ENCODE assay signal across 8 cellular contexts in the genomic region with DNA sequence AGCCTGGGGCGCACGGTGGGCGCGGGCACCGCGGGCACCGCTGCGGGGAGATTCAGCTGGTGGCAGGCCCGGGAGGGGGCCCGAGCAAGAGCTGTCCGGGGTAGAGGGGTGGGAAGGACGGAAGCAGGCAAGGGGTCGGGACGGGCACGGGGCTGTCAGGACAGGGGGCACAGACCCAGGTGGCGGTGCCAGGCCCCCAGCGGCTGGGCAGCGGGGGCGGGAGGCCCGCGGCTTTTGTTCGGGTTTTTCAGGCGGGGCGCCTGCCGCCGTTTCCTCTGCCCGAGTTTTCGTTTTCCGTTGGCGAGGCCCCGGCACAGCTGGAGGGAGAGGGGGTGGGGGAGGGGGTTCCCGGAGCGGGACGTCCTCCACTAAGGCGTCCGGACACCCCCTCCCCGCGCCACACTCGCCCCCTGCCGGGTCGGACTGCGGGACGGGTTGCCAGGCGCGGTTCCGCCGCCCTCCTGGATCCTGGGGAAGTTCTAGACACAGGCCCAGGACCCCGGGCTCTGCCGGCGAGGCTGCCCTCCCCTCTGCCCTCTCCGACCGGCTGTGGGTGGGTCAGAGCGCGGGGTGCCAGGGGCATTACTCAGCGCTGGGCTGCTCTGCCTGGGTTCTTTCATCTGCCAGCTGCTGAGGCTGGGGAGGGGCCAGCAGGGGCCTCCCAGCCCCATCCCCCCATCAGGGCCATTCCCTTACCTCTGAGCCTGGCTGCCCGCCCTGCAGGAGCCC. TPM values are rescaled to one million over a fixed set of nuclear protein-coding genes. Genes with fewer than 3 reads are reported as not detected.
DNase-seq lines count a peak whose midpoint lies in the region; ATAC-seq, FAIRE-seq and TF ChIP-seq lines count a peak whose summit lies in the region.

No MANE protein-coding gene starts in this region.

- WGBS in hepatocyte (ENCODE audit: low lambda C conversion rate, missing lambda C conversion rate), result 21% methylated on average over 4 of the region's 56 CpGs

- DNase-seq in AG20443 (ENCODE audit: low spot score), result peak; percentile 77
- peak; percentile 83 for DNase-seq in HTR-8/SVneo (ENCODE audit: insufficient read length, low spot score)
- DNase-seq in amygdala (lab: John Stamatoyannopoulos, UW), result peak in 52 of 56 donors; percentile 26 to 92 (median 78)
- DNase-seq in hepatocyte (ENCODE audit: low spot score), result peak; percentile 62
- DNase-seq in posterior cingulate gyrus, result peak; percentile 64 to 98 (median 82)

- intact Hi-C loops in posterior cingulate gyrus (cut with DNase I), result no loop called here

- no peaks in the 10 kb centered on the region for H3K9me2 ChIP-seq in hepatocyte (replicated peaks; ENCODE audit: insufficient read depth)

- H4K20me1 ChIP-seq in hepatocyte (ENCODE audit: insufficient read depth, poor library complexity, severe bottlenecking), result no peaks in the 10 kb centered on the region

- no peak for TF ChIP-seq CTCF in hepatocyte (IDR thresholded peaks at IDR 0.05; ENCODE audit: poor library complexity)

- H2AFZ ChIP-seq in hepatocyte, result peak overlapping the region; percentile 68

- H3K27me3 ChIP-seq in hepatocyte, result no peaks in the 10 kb centered on the region

- ATAC-seq in GM21526 (IDR thresholded peaks at IDR 0.05; ENCODE audit: low FRiP score, unreplicated experiment), result no peak
- no peak for ATAC-seq in HG03159 (IDR thresholded peaks at IDR 0.05; ENCODE audit: unreplicated experiment)
- ATAC-seq in HG03442 (IDR thresholded peaks at IDR 0.05; ENCODE audit: unreplicated experiment), result no peak

- no peaks in the 10 kb centered on the region for H3K9me3 ChIP-seq in hepatocyte (ENCODE audit: low read depth)

- no peaks in the 10 kb centered on the region for H3K36me3 ChIP-seq in hepatocyte (replicated peaks; ENCODE audit: insufficient read depth, low read depth)

- peaks cover 13% of the 10 kb centered on the region for H3K4me1 ChIP-seq in hepatocyte (ENCODE audit: insufficient read depth)

- H3K4me2 ChIP-seq in hepatocyte, result peak overlapping the region; percentile 99

- peaks cover 4% of the 10 kb centered on the region for H3K79me2 ChIP-seq in hepatocyte

- H3K27ac ChIP-seq in hepatocyte, result peak overlapping the region; percentile 56

- peak overlapping the region; percentile 95 for H3K4me3 ChIP-seq in hepatocyte

- no peak for FAIRE-seq in HTR-8/SVneo (lab: Jason Lieb, UNC)

RNA-seq across cellular contexts. Expression of gene ARHGAP23, which starts 0.5 kb away (rescaled TPM):
- total RNA-seq in hepatocyte, result 7.3 and 16.0 TPM in 2 replicates
- 30.0 and 32.8 TPM in 2 replicates for polyA plus RNA-seq in hepatocyte
